12 cellular contexts compared by ENCODE assay signal in the genomic region with DNA sequence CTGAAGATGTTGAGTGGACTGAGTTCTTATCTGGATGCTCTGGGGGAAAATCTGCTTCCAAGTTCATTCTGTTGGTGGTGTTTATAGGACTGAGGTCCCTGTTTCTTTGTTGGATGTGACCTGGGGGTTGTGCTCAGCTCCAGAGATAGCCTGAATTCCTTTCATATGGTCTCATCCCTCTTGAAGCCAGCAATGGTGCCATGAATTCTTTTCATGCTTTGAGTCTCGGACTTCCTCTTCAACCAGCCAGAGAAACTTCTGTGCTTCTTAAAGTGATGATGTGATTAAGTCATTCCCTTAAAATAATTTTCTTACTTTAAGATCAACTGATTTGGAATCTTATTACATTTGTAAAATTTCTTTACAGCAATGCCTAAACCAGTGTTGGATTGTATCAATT.
A peak's percentile ranks its signal among the peaks of the same experiment; 100 is the strongest.
DNase-seq lines count a peak whose midpoint lies in the region; ATAC-seq, FAIRE-seq and TF ChIP-seq lines count a peak whose summit lies in the region.
"Had no signal": no experiment of that assay in that cellular context is flagged by ENCODE, and none has a peak within 500 bp of the region (broad histone marks: within the 10 kb centered on the region; RNA-seq: fewer than 3 reads in every experiment).

No MANE protein-coding gene starts in this region.

- peak; percentile 77 for DNase-seq in BJ (ENCODE audit: low read depth)
- peak; percentile 56 for DNase-seq in RCC 7860 (ENCODE audit: low spot score)
- DNase-seq in fibroblast of mammary gland (ENCODE audit: low read depth) = peak; percentile 38
- peak; percentile 87 for DNase-seq in myocyte (ENCODE audit: low read depth)
- no peak for DNase-seq in NCI-H1417 treated with DMSO at 0.1 percent for 48 hours (lab: John Stamatoyannopoulos, UW)
- no peak for DNase-seq in uterus
- no peak for DNase-seq in DMS114 treated with DMSO at 0.1 percent for 48 hours (lab: John Stamatoyannopoulos, UW; ENCODE audit: unreplicated experiment)
- no peak for DNase-seq in activated CD4-positive, alpha-beta T cell treated with anti-CD3 and anti-CD28 coated beads for 36 hours
- DNase-seq: erythroblast, NCI-H1694 treated with DMSO at 0.1 percent for 48 hours, T-helper 9 cell had no signal

- H3K36me3 Mint-ChIP-seq in activated CD4-positive, alpha-beta T cell treated with anti-CD3 and anti-CD28 coated beads for 36 hours (ENCODE audit: low read depth) = no peaks in the 10 kb centered on the region

- no peaks in the 10 kb centered on the region for H3K4me1 Mint-ChIP-seq in activated CD4-positive, alpha-beta T cell treated with anti-CD3 and anti-CD28 coated beads for 36 hours

- H3K4me1 ChIP-seq in uterus = no peaks in the 10 kb centered on the region

- FAIRE-seq in RCC 7860 (lab: Jason Lieb, UNC) = no peak

- CTCF ChIA-PET in BJ (lab: Yijun Ruan, JAX) = interaction anchor here (0.9 kb wide), 1 partner anchor 970 kb away, joined by 3 read pairs; no protein-coding TSS in a partner anchor
- CTCF ChIA-PET in activated CD4-positive, alpha-beta T cell treated with anti-CD3 and anti-CD28 coated beads for 36 hours (lab: Charles Lee) = no interaction called here

- H3K27ac Mint-ChIP-seq in activated CD4-positive, alpha-beta T cell treated with anti-CD3 and anti-CD28 coated beads for 36 hours = no peak overlapping the region

- ATAC-seq in activated CD4-positive, alpha-beta T cell treated with anti-CD3 and anti-CD28 coated beads for 36 hours = no peak

- no peak for TF ChIP-seq POLR2A in uterus (IDR thresholded peaks at IDR 0.05)

- TF ChIP-seq CTCF in BJ (IDR thresholded peaks at IDR 0.05; ENCODE audit: insufficient read depth, low read depth, low read length) = no peak
- TF ChIP-seq CTCF in fibroblast of mammary gland (conservative IDR thresholded peaks at IDR 0.05; ENCODE audit: control insufficient read depth, insufficient read depth, low read depth, low read length) = no peak
- TF ChIP-seq CTCF in uterus (IDR thresholded peaks at IDR 0.05) = no peak

- peaks cover 7% of the 10 kb centered on the region for H3K27me3 Mint-ChIP-seq in activated CD4-positive, alpha-beta T cell treated with anti-CD3 and anti-CD28 coated beads for 36 hours

- no peaks in the 10 kb centered on the region for H3K9me3 Mint-ChIP-seq in activated CD4-positive, alpha-beta T cell treated with anti-CD3 and anti-CD28 coated beads for 36 hours (ENCODE audit: low read depth)

- H3K36me3 ChIP-seq in BJ (ENCODE audit: control insufficient read depth, insufficient read depth, low read length) = no peaks in the 10 kb centered on the region
- no peaks in the 10 kb centered on the region for H3K36me3 ChIP-seq in uterus
- H3K36me3 ChIP-seq: ascending aorta had no signal

- no peak overlapping the region for H3K27ac ChIP-seq in uterus

- no peaks in the 10 kb centered on the region for H3K27me3 ChIP-seq in BJ (ENCODE audit: control insufficient read depth, insufficient read depth, low read length)
- no peaks in the 10 kb centered on the region for H3K27me3 ChIP-seq in uterus
- H3K27me3 ChIP-seq: ascending aorta had no signal

- no peak overlapping the region for H3K4me3 Mint-ChIP-seq in activated CD4-positive, alpha-beta T cell treated with anti-CD3 and anti-CD28 coated beads for 36 hours

- intact Hi-C loops in uterus (cut with DNase I; ENCODE audit: low total_unique reads) = no loop called here
- intact Hi-C loops in activated CD4-positive, alpha-beta T cell treated with anti-CD3 and anti-CD28 coated beads for 36 hours (cut with DNase I, micrococcal nuclease) = no loop called here

- H3K9me3 ChIP-seq in uterus = no peaks in the 10 kb centered on the region
- H3K9me3 ChIP-seq: ascending aorta had no signal

- no peak overlapping the region for H3K4me3 ChIP-seq in BJ (ENCODE audit: low read depth, low read length)
- no peak overlapping the region for H3K4me3 ChIP-seq in fibroblast of mammary gland (ENCODE audit: control insufficient read depth, low read depth, low read length)
- no peak overlapping the region for H3K4me3 ChIP-seq in uterus
- H3K4me3 ChIP-seq: ascending aorta had no signal

- POLR2A ChIA-PET in BJ (lab: Charles Lee) = no interaction called here
- POLR2A ChIA-PET in activated CD4-positive, alpha-beta T cell treated with anti-CD3 and anti-CD28 coated beads for 36 hours (lab: Charles Lee) = interaction anchor here (0.6 kb wide), 1 partner anchor 9 kb away, joined by 3 read pairs; no protein-coding TSS in a partner anchor

Comparison
In these comparisons a context has a peak if more than half of its experiments do, and no peak if none do; other contexts are left out.
1. DNase-seq: peak in BJ (single experiment), RCC 7860 (single experiment), fibroblast of mammary gland (single experiment) and myocyte (single experiment); none in NCI-H1417 treated with DMSO at 0.1 percent for 48 hours (single experiment), uterus (0 of 2), DMS114 treated with DMSO at 0.1 percent for 48 hours (single experiment) and activated CD4-positive, alpha-beta T cell treated with anti-CD3 and anti-CD28 coated beads for 36 hours (single experiment).